3 cellular contexts compared by ENCODE assay signal in genomic region chr21:18603246-18603645, GRCh38.
TF ChIP-seq lines count a peak whose summit lies in the region.

No MANE protein-coding gene starts in this region.

TF ChIP-seq in GM23338, 12 proteins besides CTCF, POLR2A, EP300 and RAD21 (continues in another document):
- no peak for TF ChIP-seq STAT1 (IDR thresholded peaks at IDR 0.05; ENCODE audit: unreplicated experiment)
- no peak for TF ChIP-seq ZNF331 (CRISPR knock-in tag; IDR thresholded peaks at IDR 0.05; ENCODE audit: low read depth)
- TF ChIP-seq, protein P1, sequence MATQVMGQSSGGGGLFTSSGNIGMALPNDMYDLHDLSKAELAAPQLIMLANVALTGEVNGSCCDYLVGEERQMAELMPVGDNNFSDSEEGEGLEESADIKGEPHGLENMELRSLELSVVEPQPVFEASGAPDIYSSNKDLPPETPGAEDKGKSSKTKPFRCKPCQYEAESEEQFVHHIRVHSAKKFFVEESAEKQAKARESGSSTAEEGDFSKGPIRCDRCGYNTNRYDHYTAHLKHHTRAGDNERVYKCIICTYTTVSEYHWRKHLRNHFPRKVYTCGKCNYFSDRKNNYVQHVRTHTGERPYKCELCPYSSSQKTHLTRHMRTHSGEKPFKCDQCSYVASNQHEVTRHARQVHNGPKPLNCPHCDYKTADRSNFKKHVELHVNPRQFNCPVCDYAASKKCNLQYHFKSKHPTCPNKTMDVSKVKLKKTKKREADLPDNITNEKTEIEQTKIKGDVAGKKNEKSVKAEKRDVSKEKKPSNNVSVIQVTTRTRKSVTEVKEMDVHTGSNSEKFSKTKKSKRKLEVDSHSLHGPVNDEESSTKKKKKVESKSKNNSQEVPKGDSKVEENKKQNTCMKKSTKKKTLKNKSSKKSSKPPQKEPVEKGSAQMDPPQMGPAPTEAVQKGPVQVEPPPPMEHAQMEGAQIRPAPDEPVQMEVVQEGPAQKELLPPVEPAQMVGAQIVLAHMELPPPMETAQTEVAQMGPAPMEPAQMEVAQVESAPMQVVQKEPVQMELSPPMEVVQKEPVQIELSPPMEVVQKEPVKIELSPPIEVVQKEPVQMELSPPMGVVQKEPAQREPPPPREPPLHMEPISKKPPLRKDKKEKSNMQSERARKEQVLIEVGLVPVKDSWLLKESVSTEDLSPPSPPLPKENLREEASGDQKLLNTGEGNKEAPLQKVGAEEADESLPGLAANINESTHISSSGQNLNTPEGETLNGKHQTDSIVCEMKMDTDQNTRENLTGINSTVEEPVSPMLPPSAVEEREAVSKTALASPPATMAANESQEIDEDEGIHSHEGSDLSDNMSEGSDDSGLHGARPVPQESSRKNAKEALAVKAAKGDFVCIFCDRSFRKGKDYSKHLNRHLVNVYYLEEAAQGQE (IDR thresholded peaks at IDR 0.05; ENCODE audit: unreplicated experiment), result no peak
- TF ChIP-seq CREB1 (CRISPR knock-in tag; IDR thresholded peaks at IDR 0.05; ENCODE audit: low read depth), result no peak
- no peak for TF ChIP-seq ETS1 (IDR thresholded peaks at IDR 0.05)
- TF ChIP-seq JUNB (IDR thresholded peaks at IDR 0.05; ENCODE audit: unreplicated experiment), result no peak

TF ChIP-seq in endothelial cell of umbilical vein, 7 proteins besides CTCF, POLR2A, EP300 and RAD21:
- TF ChIP-seq POLR2AphosphoS5 (IDR thresholded peaks at IDR 0.05; ENCODE audit: insufficient read depth, low read depth, low read length), result no peak
- TF ChIP-seq FOS (IDR thresholded peaks at IDR 0.05; ENCODE audit: borderline replicate concordance, insufficient read depth, low read length), result no peak
- no peak for TF ChIP-seq JUN (IDR thresholded peaks at IDR 0.05; ENCODE audit: borderline replicate concordance, insufficient read depth, insufficient read length, low read depth)
- no peak for TF ChIP-seq MYC (IDR thresholded peaks at IDR 0.05; ENCODE audit: low read depth, low read length)
- TF ChIP-seq GATA2 (IDR thresholded peaks at IDR 0.05; ENCODE audit: insufficient read depth, insufficient read length, low read depth, low read length), result no peak
- TF ChIP-seq EZH2 (IDR thresholded peaks at IDR 0.05; ENCODE audit: borderline replicate concordance, low read depth, low read length, severe bottlenecking), result no peak
- TF ChIP-seq, protein P2, sequence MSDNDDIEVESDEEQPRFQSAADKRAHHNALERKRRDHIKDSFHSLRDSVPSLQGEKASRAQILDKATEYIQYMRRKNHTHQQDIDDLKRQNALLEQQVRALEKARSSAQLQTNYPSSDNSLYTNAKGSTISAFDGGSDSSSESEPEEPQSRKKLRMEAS (IDR thresholded peaks at IDR 0.05; ENCODE audit: insufficient read depth, insufficient read length), result no peak
TF ChIP-seq in endothelial cell of umbilical vein: peak in this region for 0.

TF ChIP-seq in HEK293T, 16 proteins besides CTCF, POLR2A, EP300 and RAD21:
- TF ChIP-seq ARNT (IDR thresholded peaks at IDR 0.05), result no peak
